22 cellular contexts compared by ENCODE assay signal in genomic region chr18:5452943-5453342, GRCh38.
"Had no signal": no experiment of that assay in that cellular context is flagged by ENCODE, and none has a peak within 500 bp of the region (broad histone marks: within the 10 kb centered on the region; RNA-seq: fewer than 3 reads in every experiment).

No MANE protein-coding gene starts in this region.

- H3K27ac Mint-ChIP-seq: activated naive CD4-positive, alpha-beta T cell treated with anti-CD3 and anti-CD28 coated beads, Interleukin-2, amount 50 U/mL, for 72 hours; activated T-cell treated with anti-CD3 and anti-CD28 coated beads, Interleukin-2, amount 50 U/mL, for 24 hours; activated T-helper 17 cell treated with anti-CD3 and anti-CD28 coated beads, Interleukin-2, amount 50 U/mL, for 72 hours; memory B cell; natural killer cell treated with Interleukin-12 subunit alpha and Interleukin-12 subunit beta and Interleukin-15 and Interleukin-18, amount 100 ng/mL, for 72 hours; WTC11 had no signal

- H3K27me3 Mint-ChIP-seq: memory B cell had no signal

- H3K36me3 Mint-ChIP-seq: activated naive CD4-positive, alpha-beta T cell treated with anti-CD3 and anti-CD28 coated beads, Interleukin-2, amount 50 U/mL, for 72 hours; memory B cell; natural killer cell treated with Interleukin-12 subunit alpha and Interleukin-12 subunit beta and Interleukin-15 and Interleukin-18, amount 100 ng/mL, for 72 hours; WTC11 had no signal

- H3K9me3 Mint-ChIP-seq: activated naive CD4-positive, alpha-beta T cell treated with anti-CD3 and anti-CD28 coated beads, Interleukin-2, amount 50 U/mL, for 72 hours; activated T-cell treated with anti-CD3 and anti-CD28 coated beads, Interleukin-2, amount 50 U/mL, for 24 hours; activated T-helper 17 cell treated with anti-CD3 and anti-CD28 coated beads, Interleukin-2, amount 50 U/mL, for 72 hours; memory B cell; natural killer cell treated with Interleukin-12 subunit alpha and Interleukin-12 subunit beta and Interleukin-15 and Interleukin-18, amount 100 ng/mL, for 72 hours; WTC11 had no signal

- H3K4me1 Mint-ChIP-seq: activated T-helper 17 cell treated with anti-CD3 and anti-CD28 coated beads, Interleukin-2, amount 50 U/mL, for 72 hours had no signal

- DNase-seq: activated CD4-positive, alpha-beta T cell treated with anti-CD3 and anti-CD28 coated beads, Interleukin-2, amount 50 U/mL, for 4 hours; activated CD8-positive, alpha-beta memory T cell treated with anti-CD3 and anti-CD28 coated beads for 24 hours; activated CD8-positive, alpha-beta memory T cell treated with anti-CD3 and anti-CD28 coated beads, Interleukin-2, amount 50 U/mL, for 4 hours; activated T-cell treated with anti-CD3 and anti-CD28 coated beads, Interleukin-2, amount 50 U/mL, for 24 hours; cerebellar nuclear complex; cortex of kidney; effector CD4-positive, alpha-beta T cell; erythroblast; gastrocnemius medialis; hypothalamus; left cardiac atrium; pancreas; right cardiac atrium; stimulated activated CD4-positive, alpha-beta T cell treated with anti-CD3 and anti-CD28 coated beads, Interleukin-4, amount 100 ng/mL, for 24 hours; stimulated activated naive CD4-positive, alpha-beta T cell treated with Interleukin-2 at 50 U/mL for 16 hours; T-helper 9 cell; upper lobe of right lung had no signal

- H3K4me3 Mint-ChIP-seq: activated T-cell treated with anti-CD3 and anti-CD28 coated beads, Interleukin-2, amount 50 U/mL, for 24 hours; activated T-helper 17 cell treated with anti-CD3 and anti-CD28 coated beads, Interleukin-2, amount 50 U/mL, for 72 hours; memory B cell; natural killer cell treated with Interleukin-12 subunit alpha and Interleukin-12 subunit beta and Interleukin-15 and Interleukin-18, amount 100 ng/mL, for 72 hours; WTC11 had no signal
